In genomic region chr18:79634593-79634992, GRCh38 we compare ENCODE assay signal across 25 cellular contexts. TPM values are rescaled to one million over a fixed set of nuclear protein-coding genes. Genes with fewer than 3 reads are reported as not detected.
DNase-seq lines count a peak whose midpoint lies in the region; ATAC-seq lines count a peak whose summit lies in the region.
"Had no signal": no experiment of that assay in that cellular context is flagged by ENCODE, and none has a peak within 500 bp of the region (broad histone marks: within the 10 kb centered on the region; RNA-seq: fewer than 3 reads in every experiment).

No MANE protein-coding gene starts in this region.

- no peaks in the 10 kb centered on the region for H3K4me1 Mint-ChIP-seq in activated CD4-positive, alpha-beta memory T cell treated with anti-CD3 and anti-CD28 coated beads, Interleukin-2, amount 10 ng/mL, durations not matched to agents 7 days and 5 days
- H3K4me1 Mint-ChIP-seq: activated T-helper 17 cell treated with anti-CD3 and anti-CD28 coated beads, Interleukin-2, amount 50 U/mL, for 72 hours; neural progenitor cell had no signal

- no peak overlapping the region for H3K4me3 Mint-ChIP-seq in activated CD4-positive, alpha-beta memory T cell treated with anti-CD3 and anti-CD28 coated beads, Interleukin-2, amount 10 ng/mL, durations not matched to agents 7 days and 5 days
- H3K4me3 Mint-ChIP-seq: activated T-helper 17 cell treated with anti-CD3 and anti-CD28 coated beads, Interleukin-2, amount 50 U/mL, for 72 hours; memory B cell; neural progenitor cell had no signal

- H3K27ac Mint-ChIP-seq in activated CD4-positive, alpha-beta memory T cell treated with anti-CD3 and anti-CD28 coated beads, Interleukin-2, amount 10 ng/mL, durations not matched to agents 7 days and 5 days: no peak overlapping the region
- H3K27ac Mint-ChIP-seq: activated T-helper 17 cell treated with anti-CD3 and anti-CD28 coated beads, Interleukin-2, amount 50 U/mL, for 72 hours; neural progenitor cell had no signal

- intact Hi-C loops in posterior vena cava (cut with DNase I): no loop called here

- H3K9me3 Mint-ChIP-seq in activated CD4-positive, alpha-beta memory T cell treated with anti-CD3 and anti-CD28 coated beads, Interleukin-2, amount 10 ng/mL, durations not matched to agents 7 days and 5 days: peaks cover 10% of the 10 kb centered on the region
- H3K9me3 Mint-ChIP-seq: activated T-helper 17 cell treated with anti-CD3 and anti-CD28 coated beads, Interleukin-2, amount 50 U/mL, for 72 hours had no signal

- peaks cover 9% of the 10 kb centered on the region for H3K27me3 Mint-ChIP-seq in activated CD4-positive, alpha-beta memory T cell treated with anti-CD3 and anti-CD28 coated beads, Interleukin-2, amount 10 ng/mL, durations not matched to agents 7 days and 5 days
- H3K27me3 Mint-ChIP-seq: memory B cell had no signal

- CTCF ChIA-PET in activated CD4-positive, alpha-beta memory T cell treated with anti-CD3 and anti-CD28 coated beads, Interleukin-2, amount 10 ng/mL, durations not matched to agents 7 days and 5 days (lab: Charles Lee): no interaction called here

- DNase-seq in AG20443 (ENCODE audit: low spot score) (peak; percentile 57), iris pigment epithelial cell (ENCODE audit: low read depth) (peak; percentile 16), posterior vena cava (ENCODE audit: low spot score) (peak; percentile 86), NCI-H1930 (lab: John Stamatoyannopoulos, UW) (no peak)
- DNase-seq in activated CD4-positive, alpha-beta memory T cell treated with anti-CD3 and anti-CD28 coated beads, Interleukin-2, amount 10 ng/mL, durations not matched to agents 7 days and 5 days: peak; percentile 5
- no peak for DNase-seq in stimulated activated naive CD4-positive, alpha-beta T cell (lab: John Stamatoyannopoulos, UW)
- no peak for DNase-seq in activated effector memory CD4-positive, alpha-beta T cell treated with Interleukin-2 at 50 U/mL for 16 hours
- DNase-seq: activated CD4-positive, alpha-beta T cell treated with anti-CD3 and anti-CD28 coated beads, Interleukin-2, amount 50 U/mL, for 1 hour; Caco-2; GDM1; KBM-7; kidney glomerular epithelial cell; NCI-H1105 treated with DMSO at 0.1 percent for 48 hours; NCI-H2029; NCI-H2227 treated with DMSO at 0.1 percent for 48 hours; NCI-H748 treated with DMSO at 0.1 percent for 48 hours; small intestine; stimulated activated CD4-positive, alpha-beta T cell treated with anti-CD3 and anti-CD28 coated beads, Interleukin-1b, Interleukin-23, amount 100 ng/mL, for 48 hours; SW 1271; T1000; transverse colon had no signal

- no peak for ATAC-seq in GM21423 (IDR thresholded peaks at IDR 0.05; ENCODE audit: unreplicated experiment)
- ATAC-seq: activated T-helper 17 cell treated with anti-CD3 and anti-CD28 coated beads, Interleukin-2, amount 50 U/mL, for 72 hours had no signal

- POLR2A ChIA-PET in activated CD4-positive, alpha-beta memory T cell treated with anti-CD3 and anti-CD28 coated beads, Interleukin-2, amount 10 ng/mL, durations not matched to agents 7 days and 5 days (lab: Charles Lee): no interaction called here

- no peaks in the 10 kb centered on the region for H3K36me3 Mint-ChIP-seq in activated CD4-positive, alpha-beta memory T cell treated with anti-CD3 and anti-CD28 coated beads, Interleukin-2, amount 10 ng/mL, durations not matched to agents 7 days and 5 days (ENCODE audit: low read depth)
- H3K36me3 Mint-ChIP-seq: memory B cell, neural progenitor cell had no signal

RNA-seq across cellular contexts. Expression of gene CTDP1, which starts 45.0 kb away (rescaled TPM):
- total RNA-seq in activated CD4-positive, alpha-beta memory T cell treated with anti-CD3 and anti-CD28 coated beads, Interleukin-2, amount 10 ng/mL, durations not matched to agents 7 days and 5 days: 10 to 100 TPM; 34.8 to 38.0 TPM
- 10 to 100 TPM; 13.8 to 15.4 TPM for total RNA-seq in posterior vena cava

Comparison
In these comparisons a context has a peak if more than half of its experiments do, and no peak if none do; other contexts are left out.
1. DNase-seq: peak in AG20443 (single experiment), activated CD4-positive, alpha-beta memory T cell treated with anti-CD3 and anti-CD28 coated beads, Interleukin-2, amount 10 ng/mL, durations not matched to agents 7 days and 5 days (single experiment), iris pigment epithelial cell (single experiment) and posterior vena cava (single experiment); none in NCI-H1930 (0 of 2), stimulated activated naive CD4-positive, alpha-beta T cell (0 of 6) and activated effector memory CD4-positive, alpha-beta T cell treated with Interleukin-2 at 50 U/mL for 16 hours (single experiment).